Comparison of ENCODE assay signal across 9 cellular contexts in genomic region chr2:157838442-157839161, GRCh38.
DNase-seq lines count a peak whose midpoint lies in the region; ATAC-seq and TF ChIP-seq lines count a peak whose summit lies in the region.
"Had no signal": no experiment of that assay in that cellular context is flagged by ENCODE, and none has a peak within 500 bp of the region (broad histone marks: within the 10 kb centered on the region; RNA-seq: fewer than 3 reads in every experiment).

No MANE protein-coding gene starts in this region.

- no peak overlapping the region for H3K4me3 ChIP-seq in epithelial cell of esophagus (ENCODE audit: low read length)
- H3K4me3 ChIP-seq in muscle layer of duodenum (ENCODE audit: low read depth in 1 of 2, low read length in 2 of 2) = peak overlapping the region; percentile 58 to 67

- no peaks in the 10 kb centered on the region for H3K9me3 ChIP-seq in muscle layer of duodenum (ENCODE audit: control insufficient read depth in 1 of 2, low read length in 2 of 2)

- H3K36me3 ChIP-seq in muscle layer of duodenum (ENCODE audit: control insufficient read depth in 1 of 2, insufficient read depth in 2 of 2, low read length in 2 of 2) = peaks cover 0 to 4% of the 10 kb centered on the region in 2 donors

- H3K27me3 ChIP-seq in muscle layer of duodenum (ENCODE audit: low read depth, low read length) = no peaks in the 10 kb centered on the region

- peak; percentile 55 for DNase-seq in DMS153 treated with DMSO at 0.1 percent for 48 hours (lab: John Stamatoyannopoulos, UW; ENCODE audit: unreplicated experiment)
- DNase-seq in MV-4-11 (lab: John Stamatoyannopoulos, UW) = peak; percentile 83
- DNase-seq in SW480 (ENCODE audit: low spot score) = peak; percentile 65
- peak; percentile 81 for DNase-seq in epithelial cell of esophagus (ENCODE audit: low read depth)
- DNase-seq: naive B cell had no signal

- TF ChIP-seq CTCF in epithelial cell of esophagus (IDR thresholded peaks at IDR 0.05; ENCODE audit: insufficient read depth, low read depth, low read length, missing control alignments) = no peak

- peak overlapping the region; percentile 91 for H3K27ac ChIP-seq in muscle layer of duodenum (ENCODE audit: low read length)

- no peak for ATAC-seq in HG02623 (IDR thresholded peaks at IDR 0.05; ENCODE audit: unreplicated experiment)
- ATAC-seq in GM19452 (IDR thresholded peaks at IDR 0.05; ENCODE audit: unreplicated experiment) = no peak
- ATAC-seq in HG03460 (IDR thresholded peaks at IDR 0.05; ENCODE audit: unreplicated experiment) = no peak

- peaks cover 41 to 44% of the 10 kb centered on the region in 2 donors for H3K4me1 ChIP-seq in muscle layer of duodenum (ENCODE audit: control insufficient read depth in 1 of 2, insufficient read depth in 2 of 2, low read length in 2 of 2)
